Comparison of ENCODE assay signal across 8 cellular contexts in the genomic region with DNA sequence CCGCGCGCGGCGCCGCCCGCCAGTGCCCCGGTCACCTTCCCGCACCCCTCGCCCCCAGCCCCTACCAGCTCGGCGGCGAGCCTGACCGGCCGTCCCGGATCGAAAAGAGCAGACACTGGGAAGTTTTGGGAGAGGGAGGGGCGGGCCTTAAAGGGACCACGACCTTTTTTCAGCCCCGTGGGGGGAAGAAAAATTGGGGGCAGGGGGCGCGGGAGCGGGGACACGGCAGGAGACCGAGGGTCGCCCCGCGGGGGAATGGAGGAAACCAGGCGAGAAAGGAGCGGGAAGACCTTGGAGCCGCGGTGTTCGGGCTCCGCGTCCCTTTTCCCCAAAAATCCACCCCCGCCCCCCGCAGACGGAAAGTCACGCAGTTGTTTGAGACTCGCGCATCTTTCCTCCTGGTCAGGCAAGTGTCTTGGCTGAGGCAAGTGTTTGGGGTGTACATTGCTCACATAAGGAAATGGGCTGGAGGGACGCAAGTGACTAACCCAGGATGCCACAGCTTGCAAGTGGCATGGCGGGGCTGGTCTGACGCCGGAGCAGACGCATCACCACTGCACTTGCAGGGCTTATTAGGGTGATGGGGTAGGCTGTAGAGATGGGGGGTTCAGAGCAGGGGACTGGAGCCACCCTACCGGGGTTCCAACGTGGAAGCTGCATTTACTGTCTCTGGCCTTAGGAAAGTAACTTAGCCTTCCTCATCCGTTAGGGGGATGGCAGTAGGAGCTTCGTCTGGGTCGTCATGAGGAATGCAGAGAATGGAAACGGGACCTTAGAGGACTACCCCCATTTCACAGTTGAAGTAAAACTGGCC. TPM values are rescaled to one million over a fixed set of nuclear protein-coding genes. Genes with fewer than 3 reads are reported as not detected.
DNase-seq lines count a peak whose midpoint lies in the region; ATAC-seq and TF ChIP-seq lines count a peak whose summit lies in the region.

No MANE protein-coding gene starts in this region.

- H3K4me3 Mint-ChIP-seq in T-helper 17 cell: peak overlapping the region; percentile 97

- peaks cover 3% of the 10 kb centered on the region for H3K36me3 ChIP-seq in BJ (ENCODE audit: control insufficient read depth, insufficient read depth, low read length)
- H3K36me3 ChIP-seq in hepatocyte (replicated peaks; ENCODE audit: insufficient read depth, low read depth): no peaks in the 10 kb centered on the region

- H3K4me2 ChIP-seq in hepatocyte: peak overlapping the region; percentile 85

- H3K9me2 ChIP-seq in hepatocyte (replicated peaks; ENCODE audit: insufficient read depth): no peaks in the 10 kb centered on the region

- no peak for TF ChIP-seq CTCF in BJ (IDR thresholded peaks at IDR 0.05; ENCODE audit: insufficient read depth, low read depth, low read length)
- TF ChIP-seq CTCF in astrocyte of the cerebellum (IDR thresholded peaks at IDR 0.05; ENCODE audit: low read depth, low read length, missing control alignments): no peak
- no peak for TF ChIP-seq CTCF in hepatocyte (IDR thresholded peaks at IDR 0.05; ENCODE audit: poor library complexity)

- WGBS in hepatocyte (ENCODE audit: low lambda C conversion rate, missing lambda C conversion rate): 3% methylated on average over 24 of the region's 52 CpGs

- DNase-seq in BJ (ENCODE audit: low read depth) (no peak), HT-29 (ENCODE audit: low spot score) (peak; percentile 81), T-helper 17 cell (peak in 2 of 3 donors; percentile 25 to 40), astrocyte of the cerebellum (ENCODE audit: low read depth) (no peak), hepatocyte (ENCODE audit: low spot score) (peak; percentile 66), retina (peak; percentile 54), inferior parietal cortex (ENCODE audit: extremely low spot score) (no peak)

- H3K9me3 ChIP-seq in T-helper 17 cell (ENCODE audit: control insufficient read depth, low read length, poor library complexity, severe bottlenecking): no peaks in the 10 kb centered on the region
- H3K9me3 ChIP-seq in hepatocyte (ENCODE audit: low read depth): no peaks in the 10 kb centered on the region

- H3K79me2 ChIP-seq in hepatocyte: peaks cover 17% of the 10 kb centered on the region

- H3K4me1 ChIP-seq in hepatocyte (ENCODE audit: insufficient read depth): peaks cover 18% of the 10 kb centered on the region

- in situ Hi-C loops in astrocyte of the cerebellum (cut with HindIII; ENCODE audit: low sequenced_read_pairs): no loop called here

- H3K27ac Mint-ChIP-seq in T-helper 17 cell: peak overlapping the region; percentile 98

- ATAC-seq in T-helper 17 cell (no peak), HG03521 (IDR thresholded peaks at IDR 0.05; ENCODE audit: unreplicated experiment) (no peak)

- H2AFZ ChIP-seq in hepatocyte: peak overlapping the region; percentile 77

- CTCF ChIA-PET in BJ (lab: Yijun Ruan, JAX): interaction anchor here (0.8 to 3.2 kb wide), 9 partner anchors 9 to 218 kb away, joined by 3 to 16 read pairs (median 5); partner anchors contain the start of genes MRPS12 and SARS2

- POLR2A ChIA-PET in BJ (lab: Charles Lee): interaction anchor here (0.5 to 0.6 kb wide), 2 partner anchors 193 to 314 kb away, joined by 5 to 9 read pairs; no protein-coding TSS in a partner anchor

- H3K4me3 ChIP-seq in BJ (ENCODE audit: low read depth, low read length) (peak overlapping the region; percentile 90), astrocyte of the cerebellum (ENCODE audit: low read depth, low read length) (peak overlapping the region; percentile 79), hepatocyte (peak overlapping the region; percentile 91)

- peaks cover 17% of the 10 kb centered on the region for H4K20me1 ChIP-seq in hepatocyte (ENCODE audit: insufficient read depth, poor library complexity, severe bottlenecking)

- H3K27me3 ChIP-seq in BJ (ENCODE audit: control insufficient read depth, insufficient read depth, low read length) (no peaks in the 10 kb centered on the region), hepatocyte (no peaks in the 10 kb centered on the region)

- H3K27me3 Mint-ChIP-seq in T-helper 17 cell: no peaks in the 10 kb centered on the region

- H3K27ac ChIP-seq in hepatocyte: peak overlapping the region; percentile 100

- peaks cover 2% of the 10 kb centered on the region for H3K36me3 Mint-ChIP-seq in T-helper 17 cell (ENCODE audit: low read depth)

- peaks cover 40% of the 10 kb centered on the region for H3K4me1 Mint-ChIP-seq in T-helper 17 cell

RNA-seq across cellular contexts. Expression of gene HNRNPL, which starts 2.7 kb away (rescaled TPM):
- 266 and 342 TPM in 2 replicates for polyA plus RNA-seq in BJ (2011; rRNA removed)
- polyA minus RNA-seq in BJ (2011; rRNA and poly(A)+ RNA removed): 228 and 270 TPM in 2 replicates
- 389 and 434 TPM in 2 replicates for total RNA-seq in HT-29 (2014; rRNA removed; shearing (Covaris generic))
- total RNA-seq in T-helper 17 cell: 100 to 1,000 TPM; 477 to 480 TPM
- 154 and 209 TPM in 2 replicates for total RNA-seq in hepatocyte
- 169 and 184 TPM in 2 replicates for polyA plus RNA-seq in hepatocyte

RNA-seq across cellular contexts. Expression of gene ECH1, which starts 20.8 kb away (rescaled TPM):
- 75.6 and 124 TPM in 2 replicates for polyA plus RNA-seq in BJ (2011; rRNA removed)
- 21.2 and 31.1 TPM in 2 replicates for polyA minus RNA-seq in BJ (2011; rRNA and poly(A)+ RNA removed)
- total RNA-seq in HT-29 (2014; rRNA removed; shearing (Covaris generic)): 252 and 285 TPM in 2 replicates
- 10 to 100 TPM; 75.5 to 95.8 TPM for total RNA-seq in T-helper 17 cell
- total RNA-seq in hepatocyte: 125 and 133 TPM in 2 replicates
- polyA plus RNA-seq in hepatocyte: 272 and 284 TPM in 2 replicates

RNA-seq across cellular contexts. Expression of gene RINL, which starts 25.6 kb away (rescaled TPM):
- 1.9 TPM in 2 replicates for polyA plus RNA-seq in BJ (2011; rRNA removed)
- 0.90 and 1.1 TPM in 2 replicates for polyA minus RNA-seq in BJ (2011; rRNA and poly(A)+ RNA removed)
- total RNA-seq in HT-29 (2014; rRNA removed; shearing (Covaris generic)): 8.6 and 13.1 TPM in 2 replicates
- total RNA-seq in T-helper 17 cell: 10 to 100 TPM; 46.0 to 50.6 TPM
- 3.9 and 5.6 TPM in 2 replicates for total RNA-seq in hepatocyte
- polyA plus RNA-seq in hepatocyte: 4.6 and 7.7 TPM in 2 replicates

RNA-seq across cellular contexts. Expression of gene LGALS4, which starts 39.7 kb away (rescaled TPM):
- polyA plus RNA-seq in BJ (2011; rRNA removed) (0.28 and 0.53 TPM in 2 replicates), hepatocyte (181 and 199 TPM in 2 replicates)
- not detected in 2 replicates for polyA minus RNA-seq in BJ (2011; rRNA and poly(A)+ RNA removed)
- 959 and 1,005 TPM in 2 replicates for total RNA-seq in HT-29 (2014; rRNA removed; shearing (Covaris generic))
- total RNA-seq in T-helper 17 cell (1 to 10 TPM; 1.7 to 2.4 TPM), hepatocyte (147 and 148 TPM in 2 replicates)

RNA-seq across cellular contexts. Expression of gene SIRT2, which starts 47.0 kb away (rescaled TPM):
- polyA plus RNA-seq in BJ (2011; rRNA removed) (44.4 and 71.8 TPM in 2 replicates), hepatocyte (75.9 and 78.7 TPM in 2 replicates)
- 15.4 and 35.5 TPM in 2 replicates for polyA minus RNA-seq in BJ (2011; rRNA and poly(A)+ RNA removed)
- 69.8 and 86.7 TPM in 2 replicates for total RNA-seq in HT-29 (2014; rRNA removed; shearing (Covaris generic))
- total RNA-seq in T-helper 17 cell (10 to 100 TPM; 68.7 to 68.9 TPM), hepatocyte (52.1 and 61.9 TPM in 2 replicates)

Comparison
In these comparisons a context has a peak if more than half of its experiments do, and no peak if none do; other contexts are left out.
1. DNase-seq: peak in HT-29 (single experiment), T-helper 17 cell (2 of 3), hepatocyte (single experiment) and retina (single experiment); none in BJ (single experiment), astrocyte of the cerebellum (single experiment) and inferior parietal cortex (single experiment).
2. Peak in every context shown above with its lines, with median percentiles within 50 percentile points of each other: H3K4me3 ChIP-seq.